ENCODE assay signal across 8 cellular contexts in the genomic region with DNA sequence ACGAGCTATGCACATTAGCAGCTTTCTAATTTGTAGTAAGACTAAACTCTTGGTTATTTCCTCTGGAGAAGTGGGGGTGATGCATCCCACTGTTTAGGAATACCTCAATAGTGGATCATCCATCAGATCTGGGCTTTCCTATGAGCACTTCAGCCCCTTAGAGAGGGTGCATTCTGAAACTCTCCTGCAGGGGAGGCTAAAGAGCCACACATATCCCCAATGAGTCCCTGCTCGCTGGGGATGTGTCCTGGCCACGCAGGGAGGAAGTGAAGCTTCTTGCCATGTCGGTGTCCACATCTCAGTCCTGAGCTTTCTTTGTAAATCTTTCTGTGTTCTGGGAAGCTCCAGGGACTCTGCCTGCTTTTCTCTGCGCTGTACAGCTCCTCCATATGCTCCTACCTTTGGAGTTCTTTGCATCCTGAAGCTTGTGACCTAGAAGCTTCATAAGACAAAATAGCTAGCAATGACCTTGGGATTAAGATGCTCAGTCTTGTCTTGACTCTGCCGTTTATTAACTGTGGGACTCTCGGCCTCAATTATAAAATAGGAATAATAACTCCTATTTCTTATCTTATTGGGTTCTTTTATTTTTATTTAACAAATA. TPM values are rescaled to one million over a fixed set of nuclear protein-coding genes. Genes with fewer than 3 reads are reported as not detected.
A peak's percentile ranks its signal among the peaks of the same experiment; 100 is the strongest.
DNase-seq lines count a peak whose midpoint lies in the region; ATAC-seq and TF ChIP-seq lines count a peak whose summit lies in the region.

No MANE protein-coding gene starts in this region.

- intact Hi-C loops in naive thymus-derived CD4-positive, alpha-beta T cell (cut with micrococcal nuclease) = loop anchor here (1.0 to 2.0 kb wide), 7 partner anchors 100 to 1828 kb away; no protein-coding TSS in a partner anchor

- H3K4me3 Mint-ChIP-seq in naive thymus-derived CD4-positive, alpha-beta T cell = peak overlapping the region in 5 of 10 donors; percentile 16 to 59 (median 31)

- H3K27me3 Mint-ChIP-seq in naive thymus-derived CD4-positive, alpha-beta T cell = peaks cover 31 to 38% (median 34%) of the 10 kb centered on the region in 5 donors

- H3K9ac ChIP-seq in BLaER1 treated with 17β-estradiol and CSF1 and Interleukin-3, amounts not matched to agents 10 nM and 100 nM = 0 out of 22 replicates have a peak overlapping the region, but pooled peaks of 1 of the 11 experiments have one; percentile 31

- no peaks in the 10 kb centered on the region for H3K36me3 ChIP-seq in BLaER1 treated with 17β-estradiol and CSF1 and Interleukin-3, amounts not matched to agents 10 nM and 100 nM
- no peaks in the 10 kb centered on the region for H3K36me3 ChIP-seq in naive thymus-derived CD4-positive, alpha-beta T cell (ENCODE audit: control insufficient read depth in 2 of 3, insufficient read depth in 3 of 3, low read length in 3 of 3)

- CTCF ChIA-PET in naive thymus-derived CD4-positive, alpha-beta T cell (lab: Charles Lee) = interaction anchor here (0.9 to 9.0 kb wide), 15 partner anchors 8 to 411 kb away, joined by 3 to 158 read pairs (median 5); a partner anchor contains a TSS

- no peaks in the 10 kb centered on the region; a peak in 1 of 22 replicates for H4K20me1 ChIP-seq in BLaER1 treated with 17β-estradiol and CSF1 and Interleukin-3, amounts not matched to agents 10 nM and 100 nM

- H3K9me3 ChIP-seq in BLaER1 treated with 17β-estradiol and CSF1 and Interleukin-3, amounts not matched to agents 10 nM and 100 nM (replicated peaks in 1 of 11) = no peaks in the 10 kb centered on the region
- H3K9me3 ChIP-seq in naive thymus-derived CD4-positive, alpha-beta T cell (ENCODE audit: control insufficient read depth in 2 of 3, low read length in 3 of 3) = no peaks in the 10 kb centered on the region

- peaks cover 6 to 18% (median 14%) of the 10 kb centered on the region in 10 experiments; a peak in 19 of 20 replicates for H3K4me1 ChIP-seq in BLaER1 treated with 17β-estradiol and CSF1 and Interleukin-3, amounts not matched to agents 10 nM and 100 nM
- peaks cover 5 to 8% of the 10 kb centered on the region in 2 donors for H3K4me1 ChIP-seq in naive thymus-derived CD4-positive, alpha-beta T cell (ENCODE audit: control insufficient read depth in 2 of 2, insufficient read depth in 2 of 2, low read length in 2 of 2)

- H3K4me3 ChIP-seq in BLaER1 treated with 17β-estradiol and CSF1 and Interleukin-3, amounts not matched to agents 10 nM and 100 nM = no peak overlapping the region; a peak in 1 of 20 replicates
- H3K4me3 ChIP-seq in naive thymus-derived CD4-positive, alpha-beta T cell (ENCODE audit: low read length) = no peak overlapping the region

- no peaks in the 10 kb centered on the region for H3K36me3 Mint-ChIP-seq in naive thymus-derived CD4-positive, alpha-beta T cell

- POLR2A ChIA-PET in naive thymus-derived CD4-positive, alpha-beta T cell (lab: Charles Lee) = no interaction called here

- no peak overlapping the region for H3K27ac ChIP-seq in BLaER1 treated with 17β-estradiol and CSF1 and Interleukin-3, amounts not matched to agents 10 nM and 100 nM
- no peak overlapping the region for H3K27ac ChIP-seq in naive thymus-derived CD4-positive, alpha-beta T cell (ENCODE audit: low read depth, low read length)
- no peak overlapping the region for H3K27ac ChIP-seq in substantia nigra (ENCODE audit: low read depth, low read length, poor library complexity, severe bottlenecking)

- TF ChIP-seq POLR2A in erythroblast (IDR thresholded peaks at IDR 0.05; ENCODE audit: low read length) = no peak

- peak; percentile 1 for DNase-seq in NCI-H748 treated with DMSO at 0.1 percent for 48 hours (lab: John Stamatoyannopoulos, UW)
- DNase-seq in activated CD8-positive, alpha-beta memory T cell treated with anti-CD3 and anti-CD28 coated beads for 48 hours (ENCODE audit: low read depth in 2 of 3, low spot score in 2 of 3) = peak; percentile 11 to 34 (median 14)
- DNase-seq in erythroblast (lab: John Stamatoyannopoulos, UW) = peak; percentile 36 to 55
- DNase-seq in naive thymus-derived CD4-positive, alpha-beta T cell = peak in 8 of 9 donors; percentile 22 to 56 (median 29)
- peak in 46 of 49 donors; percentile 5 to 75 (median 55) for DNase-seq in substantia nigra (lab: John Stamatoyannopoulos, UW)

- ATAC-seq in GM18861 (IDR thresholded peaks at IDR 0.05; ENCODE audit: unreplicated experiment) (peak; percentile 87), HG03103 (IDR thresholded peaks at IDR 0.05; ENCODE audit: low read depth, unreplicated experiment) (peak; percentile 84)
- ATAC-seq in naive thymus-derived CD4-positive, alpha-beta T cell = peak; percentile 82

- peaks cover 5 to 15% (median 13%) of the 10 kb centered on the region in 7 donors for H3K4me1 Mint-ChIP-seq in naive thymus-derived CD4-positive, alpha-beta T cell

- H3K9me3 Mint-ChIP-seq in naive thymus-derived CD4-positive, alpha-beta T cell = no peaks in the 10 kb centered on the region

- H3K4me2 ChIP-seq in BLaER1 treated with 17β-estradiol and CSF1 and Interleukin-3, amounts not matched to agents 10 nM and 100 nM = peak overlapping the region in 10 of 11 experiments; percentile 72 to 94 (median 82); a peak in 17 of 22 replicates

- no peak overlapping the region for H3K27ac Mint-ChIP-seq in naive thymus-derived CD4-positive, alpha-beta T cell

- H3K27me3 ChIP-seq in BLaER1 treated with 17β-estradiol and CSF1 and Interleukin-3, amounts not matched to agents 10 nM and 100 nM = no peaks in the 10 kb centered on the region
- no peaks in the 10 kb centered on the region for H3K27me3 ChIP-seq in naive thymus-derived CD4-positive, alpha-beta T cell (ENCODE audit: control insufficient read depth in 2 of 2, insufficient read depth in 2 of 2, low read length in 2 of 2)

RNA-seq across cellular contexts. Expression of a gene that starts 28.3 kb away (rescaled TPM):
- total RNA-seq in naive thymus-derived CD4-positive, alpha-beta T cell = not detected
- polyA plus RNA-seq in naive thymus-derived CD4-positive, alpha-beta T cell = not detected

RNA-seq across cellular contexts. Expression of a gene that starts 48.4 kb away (rescaled TPM):
- total RNA-seq in naive thymus-derived CD4-positive, alpha-beta T cell = 10 to 100 TPM in 1 of 5 experiments, 1 to 10 TPM in 4; 1.6 to 23.1 (median 5.5) TPM
- 10 to 100 TPM in 1 of 2 donors, 1 to 10 TPM in 1; 7.3 to 13.3 TPM for polyA plus RNA-seq in naive thymus-derived CD4-positive, alpha-beta T cell

Comparison
In these comparisons a context has a peak if more than half of its experiments do, and no peak if none do; other contexts are left out.
1. DNase-seq: peak in every context shown above with its lines; median percentile 55 in substantia nigra; 46 in erythroblast; 29 in naive thymus-derived CD4-positive, alpha-beta T cell; 14 in activated CD8-positive, alpha-beta memory T cell treated with anti-CD3 and anti-CD28 coated beads for 48 hours; 1 in NCI-H748 treated with DMSO at 0.1 percent for 48 hours.